1 cellular context compared by ENCODE assay signal in the genomic region with DNA sequence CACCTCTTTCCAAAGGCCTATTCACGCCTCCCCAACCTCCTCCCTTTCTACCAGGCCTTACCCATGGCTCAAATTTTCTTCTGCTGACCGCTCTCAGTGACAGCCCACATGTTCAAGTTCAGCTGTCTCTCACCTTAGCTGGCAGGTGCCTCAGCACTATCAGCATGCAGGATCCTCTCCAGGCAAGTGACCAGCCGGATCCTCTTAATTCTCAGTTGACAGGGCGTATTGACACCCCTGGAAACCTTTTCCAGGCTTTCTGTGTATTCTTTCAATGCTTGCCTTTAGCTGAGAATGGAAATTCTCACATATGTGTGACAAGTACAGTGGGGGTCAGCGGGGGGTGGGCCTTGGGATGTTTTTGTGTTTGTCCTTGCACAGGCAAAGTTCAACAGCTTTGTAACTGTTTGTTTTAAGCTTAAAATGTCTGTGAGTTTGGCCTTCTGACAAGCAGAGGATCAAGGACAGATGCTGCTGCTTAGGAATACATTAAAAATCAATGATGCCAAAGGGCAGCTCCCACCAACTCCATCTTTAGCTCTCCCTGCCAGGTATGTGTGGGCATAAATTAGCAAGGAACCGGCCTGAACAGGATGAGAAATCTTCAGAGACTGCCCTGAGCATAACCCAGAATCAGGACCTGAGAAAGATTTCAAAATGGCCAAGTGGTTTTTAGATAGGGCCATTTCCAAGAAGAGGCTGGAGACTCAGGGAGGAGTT.
TF ChIP-seq lines count a peak whose summit lies in the region.

No MANE protein-coding gene starts in this region.

TF ChIP-seq in HepG2, 621 proteins besides CTCF, POLR2A, EP300 and RAD21 (continued from another document and continues in another):
- TF ChIP-seq, protein P1, sequence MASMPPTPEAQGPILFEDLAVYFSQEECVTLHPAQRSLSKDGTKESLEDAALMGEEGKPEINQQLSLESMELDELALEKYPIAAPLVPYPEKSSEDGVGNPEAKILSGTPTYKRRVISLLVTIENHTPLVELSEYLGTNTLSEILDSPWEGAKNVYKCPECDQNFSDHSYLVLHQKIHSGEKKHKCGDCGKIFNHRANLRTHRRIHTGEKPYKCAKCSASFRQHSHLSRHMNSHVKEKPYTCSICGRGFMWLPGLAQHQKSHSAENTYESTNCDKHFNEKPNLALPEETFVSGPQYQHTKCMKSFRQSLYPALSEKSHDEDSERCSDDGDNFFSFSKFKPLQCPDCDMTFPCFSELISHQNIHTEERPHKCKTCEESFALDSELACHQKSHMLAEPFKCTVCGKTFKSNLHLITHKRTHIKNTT (CRISPR knock-in tag; IDR thresholded peaks at IDR 0.05), result no peak
- TF ChIP-seq ZNF484 (CRISPR knock-in tag; IDR thresholded peaks at IDR 0.05; ENCODE audit: borderline replicate concordance, low read depth) (no peak), RCOR2 (CRISPR knock-in tag; IDR thresholded peaks at IDR 0.05) (0 out of 2 replicates have a peak, but pooled peaks have one; percentile 65), KDM5A (IDR thresholded peaks at IDR 0.05; ENCODE audit: borderline replicate concordance, low read length) (peak; percentile 46; the same call in 1 of the 2 replicates), ZNF326 (CRISPR knock-in tag; IDR thresholded peaks at IDR 0.05; ENCODE audit: borderline replicate concordance) (no peak), ZFP37 (CRISPR knock-in tag; IDR thresholded peaks at IDR 0.05; ENCODE audit: borderline replicate concordance) (0 out of 2 replicates have a peak, but pooled peaks have one; percentile 32), HES4 (CRISPR knock-in tag; IDR thresholded peaks at IDR 0.05; ENCODE audit: borderline replicate concordance) (no peak), SOX5 (CRISPR knock-in tag; IDR thresholded peaks at IDR 0.05; ENCODE audit: borderline replicate concordance) (peak; percentile 91), REL (CRISPR knock-in tag; conservative IDR thresholded peaks at IDR 0.05) (peak; percentile 27; the same call in 1 of the 2 replicates), ZNF17 (CRISPR knock-in tag; IDR thresholded peaks at IDR 0.05) (no peak), NBN (conservative IDR thresholded peaks at IDR 0.05) (no peak), POLR2AphosphoS5 (IDR thresholded peaks at IDR 0.05; ENCODE audit: low read depth, low read length) (peak; percentile 64), FOXK1 (CRISPR knock-in tag; IDR thresholded peaks at IDR 0.05; ENCODE audit: borderline replicate concordance, low read depth) (peak; percentile 85; the same call in 1 of the 2 replicates), ZNF549 (CRISPR knock-in tag; IDR thresholded peaks at IDR 0.05) (no peak), ZNF737 (CRISPR knock-in tag; IDR thresholded peaks at IDR 0.05; ENCODE audit: borderline replicate concordance) (no peak), ZNF83 (CRISPR knock-in tag; IDR thresholded peaks at IDR 0.05; ENCODE audit: borderline replicate concordance) (0 out of 2 replicates have a peak, but pooled peaks have one; percentile 90), PCBP2 (optimal IDR thresholded peaks at IDR 0.05; ENCODE audit: low read depth, low read length, poor library complexity, severe bottlenecking) (no peak), MTA1 (CRISPR knock-in tag; IDR thresholded peaks at IDR 0.05; ENCODE audit: borderline replicate concordance) (peak; percentile 25; the same call in 1 of the 2 replicates), SNAPC2 (CRISPR knock-in tag; IDR thresholded peaks at IDR 0.05) (0 out of 2 replicates have a peak, but pooled peaks have one; percentile 21), XRCC5 (optimal IDR thresholded peaks at IDR 0.05; ENCODE audit: low read length) (peak; percentile 43), ZNF44 (CRISPR knock-in tag; IDR thresholded peaks at IDR 0.05) (0 out of 2 replicates have a peak, but pooled peaks have one; percentile 64), ZSCAN22 (CRISPR knock-in tag; IDR thresholded peaks at IDR 0.05) (0 out of 2 replicates have a peak, but pooled peaks have one; percentile 59), ZSCAN12 (CRISPR knock-in tag; IDR thresholded peaks at IDR 0.05) (no peak), KLF16 (CRISPR knock-in tag; IDR thresholded peaks at IDR 0.05) (peak in 1 of 2 experiments; percentile 66; a peak in 1 of 4 replicates), NFKBIZ (CRISPR knock-in tag; IDR thresholded peaks at IDR 0.05) (0 out of 2 replicates have a peak, but pooled peaks have one; percentile 28), YY1 (IDR thresholded peaks at IDR 0.05; ENCODE audit: insufficient read depth, insufficient replicate concordance, low read depth, low read length) (peak; percentile 53), TP53 (CRISPR knock-in tag; conservative IDR thresholded peaks at IDR 0.05) (peak; percentile 64; the same call in 1 of the 2 replicates), CEBPB (IDR thresholded peaks at IDR 0.05; ENCODE audit: borderline replicate concordance, low read depth, low read length) (no peak), CREB1 (IDR thresholded peaks at IDR 0.05) (no peak), CREB1 (CRISPR knock-in tag; IDR thresholded peaks at IDR 0.05) (peak; percentile 83), SOX13 (IDR thresholded peaks at IDR 0.05) (peak; percentile 86), SOX13 (CRISPR knock-in tag; conservative IDR thresholded peaks at IDR 0.05 in 1 of 2, IDR thresholded peaks at IDR 0.05 in 1 of 2) (peak in 1 of 2 experiments; percentile 87; a peak in 2 of 4 replicates), ZBTB3 (CRISPR knock-in tag; IDR thresholded peaks at IDR 0.05; ENCODE audit: borderline replicate concordance, low read depth) (0 out of 2 replicates have a peak, but pooled peaks have one; percentile 60)
- TF ChIP-seq, protein P2, sequence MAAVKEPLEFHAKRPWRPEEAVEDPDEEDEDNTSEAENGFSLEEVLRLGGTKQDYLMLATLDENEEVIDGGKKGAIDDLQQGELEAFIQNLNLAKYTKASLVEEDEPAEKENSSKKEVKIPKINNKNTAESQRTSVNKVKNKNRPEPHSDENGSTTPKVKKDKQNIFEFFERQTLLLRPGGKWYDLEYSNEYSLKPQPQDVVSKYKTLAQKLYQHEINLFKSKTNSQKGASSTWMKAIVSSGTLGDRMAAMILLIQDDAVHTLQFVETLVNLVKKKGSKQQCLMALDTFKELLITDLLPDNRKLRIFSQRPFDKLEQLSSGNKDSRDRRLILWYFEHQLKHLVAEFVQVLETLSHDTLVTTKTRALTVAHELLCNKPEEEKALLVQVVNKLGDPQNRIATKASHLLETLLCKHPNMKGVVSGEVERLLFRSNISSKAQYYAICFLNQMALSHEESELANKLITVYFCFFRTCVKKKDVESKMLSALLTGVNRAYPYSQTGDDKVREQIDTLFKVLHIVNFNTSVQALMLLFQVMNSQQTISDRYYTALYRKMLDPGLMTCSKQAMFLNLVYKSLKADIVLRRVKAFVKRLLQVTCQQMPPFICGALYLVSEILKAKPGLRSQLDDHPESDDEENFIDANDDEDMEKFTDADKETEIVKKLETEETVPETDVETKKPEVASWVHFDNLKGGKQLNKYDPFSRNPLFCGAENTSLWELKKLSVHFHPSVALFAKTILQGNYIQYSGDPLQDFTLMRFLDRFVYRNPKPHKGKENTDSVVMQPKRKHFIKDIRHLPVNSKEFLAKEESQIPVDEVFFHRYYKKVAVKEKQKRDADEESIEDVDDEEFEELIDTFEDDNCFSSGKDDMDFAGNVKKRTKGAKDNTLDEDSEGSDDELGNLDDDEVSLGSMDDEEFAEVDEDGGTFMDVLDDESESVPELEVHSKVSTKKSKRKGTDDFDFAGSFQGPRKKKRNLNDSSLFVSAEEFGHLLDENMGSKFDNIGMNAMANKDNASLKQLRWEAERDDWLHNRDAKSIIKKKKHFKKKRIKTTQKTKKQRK (IDR thresholded peaks at IDR 0.05; ENCODE audit: low read length), result no peak
- TF ChIP-seq, protein P3, sequence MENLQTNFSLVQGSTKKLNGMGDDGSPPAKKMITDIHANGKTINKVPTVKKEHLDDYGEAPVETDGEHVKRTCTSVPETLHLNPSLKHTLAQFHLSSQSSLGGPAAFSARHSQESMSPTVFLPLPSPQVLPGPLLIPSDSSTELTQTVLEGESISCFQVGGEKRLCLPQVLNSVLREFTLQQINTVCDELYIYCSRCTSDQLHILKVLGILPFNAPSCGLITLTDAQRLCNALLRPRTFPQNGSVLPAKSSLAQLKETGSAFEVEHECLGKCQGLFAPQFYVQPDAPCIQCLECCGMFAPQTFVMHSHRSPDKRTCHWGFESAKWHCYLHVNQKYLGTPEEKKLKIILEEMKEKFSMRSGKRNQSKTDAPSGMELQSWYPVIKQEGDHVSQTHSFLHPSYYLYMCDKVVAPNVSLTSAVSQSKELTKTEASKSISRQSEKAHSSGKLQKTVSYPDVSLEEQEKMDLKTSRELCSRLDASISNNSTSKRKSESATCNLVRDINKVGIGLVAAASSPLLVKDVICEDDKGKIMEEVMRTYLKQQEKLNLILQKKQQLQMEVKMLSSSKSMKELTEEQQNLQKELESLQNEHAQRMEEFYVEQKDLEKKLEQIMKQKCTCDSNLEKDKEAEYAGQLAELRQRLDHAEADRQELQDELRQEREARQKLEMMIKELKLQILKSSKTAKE (CRISPR knock-in tag; IDR thresholded peaks at IDR 0.05; ENCODE audit: borderline replicate concordance), result peak; percentile 94
- TF ChIP-seq, protein P4, sequence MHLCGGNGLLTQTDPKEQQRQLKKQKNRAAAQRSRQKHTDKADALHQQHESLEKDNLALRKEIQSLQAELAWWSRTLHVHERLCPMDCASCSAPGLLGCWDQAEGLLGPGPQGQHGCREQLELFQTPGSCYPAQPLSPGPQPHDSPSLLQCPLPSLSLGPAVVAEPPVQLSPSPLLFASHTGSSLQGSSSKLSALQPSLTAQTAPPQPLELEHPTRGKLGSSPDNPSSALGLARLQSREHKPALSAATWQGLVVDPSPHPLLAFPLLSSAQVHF (CRISPR knock-in tag; IDR thresholded peaks at IDR 0.05), result no peak
- TF ChIP-seq, protein P5, sequence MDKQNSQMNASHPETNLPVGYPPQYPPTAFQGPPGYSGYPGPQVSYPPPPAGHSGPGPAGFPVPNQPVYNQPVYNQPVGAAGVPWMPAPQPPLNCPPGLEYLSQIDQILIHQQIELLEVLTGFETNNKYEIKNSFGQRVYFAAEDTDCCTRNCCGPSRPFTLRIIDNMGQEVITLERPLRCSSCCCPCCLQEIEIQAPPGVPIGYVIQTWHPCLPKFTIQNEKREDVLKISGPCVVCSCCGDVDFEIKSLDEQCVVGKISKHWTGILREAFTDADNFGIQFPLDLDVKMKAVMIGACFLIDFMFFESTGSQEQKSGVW (CRISPR knock-in tag; IDR thresholded peaks at IDR 0.05; ENCODE audit: borderline replicate concordance), result no peak
- TF ChIP-seq, protein P6, sequence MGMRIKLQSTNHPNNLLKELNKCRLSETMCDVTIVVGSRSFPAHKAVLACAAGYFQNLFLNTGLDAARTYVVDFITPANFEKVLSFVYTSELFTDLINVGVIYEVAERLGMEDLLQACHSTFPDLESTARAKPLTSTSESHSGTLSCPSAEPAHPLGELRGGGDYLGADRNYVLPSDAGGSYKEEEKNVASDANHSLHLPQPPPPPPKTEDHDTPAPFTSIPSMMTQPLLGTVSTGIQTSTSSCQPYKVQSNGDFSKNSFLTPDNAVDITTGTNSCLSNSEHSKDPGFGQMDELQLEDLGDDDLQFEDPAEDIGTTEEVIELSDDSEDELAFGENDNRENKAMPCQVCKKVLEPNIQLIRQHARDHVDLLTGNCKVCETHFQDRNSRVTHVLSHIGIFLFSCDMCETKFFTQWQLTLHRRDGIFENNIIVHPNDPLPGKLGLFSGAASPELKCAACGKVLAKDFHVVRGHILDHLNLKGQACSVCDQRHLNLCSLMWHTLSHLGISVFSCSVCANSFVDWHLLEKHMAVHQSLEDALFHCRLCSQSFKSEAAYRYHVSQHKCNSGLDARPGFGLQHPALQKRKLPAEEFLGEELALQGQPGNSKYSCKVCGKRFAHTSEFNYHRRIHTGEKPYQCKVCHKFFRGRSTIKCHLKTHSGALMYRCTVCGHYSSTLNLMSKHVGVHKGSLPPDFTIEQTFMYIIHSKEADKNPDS (CRISPR knock-in tag; IDR thresholded peaks at IDR 0.05), result no peak
- TF ChIP-seq, protein P7, sequence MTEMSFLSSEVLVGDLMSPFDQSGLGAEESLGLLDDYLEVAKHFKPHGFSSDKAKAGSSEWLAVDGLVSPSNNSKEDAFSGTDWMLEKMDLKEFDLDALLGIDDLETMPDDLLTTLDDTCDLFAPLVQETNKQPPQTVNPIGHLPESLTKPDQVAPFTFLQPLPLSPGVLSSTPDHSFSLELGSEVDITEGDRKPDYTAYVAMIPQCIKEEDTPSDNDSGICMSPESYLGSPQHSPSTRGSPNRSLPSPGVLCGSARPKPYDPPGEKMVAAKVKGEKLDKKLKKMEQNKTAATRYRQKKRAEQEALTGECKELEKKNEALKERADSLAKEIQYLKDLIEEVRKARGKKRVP (CRISPR knock-in tag; IDR thresholded peaks at IDR 0.05), result peak in 1 of 2 experiments; percentile 66; a peak in 2 of 4 replicates
- TF ChIP-seq, protein P8, sequence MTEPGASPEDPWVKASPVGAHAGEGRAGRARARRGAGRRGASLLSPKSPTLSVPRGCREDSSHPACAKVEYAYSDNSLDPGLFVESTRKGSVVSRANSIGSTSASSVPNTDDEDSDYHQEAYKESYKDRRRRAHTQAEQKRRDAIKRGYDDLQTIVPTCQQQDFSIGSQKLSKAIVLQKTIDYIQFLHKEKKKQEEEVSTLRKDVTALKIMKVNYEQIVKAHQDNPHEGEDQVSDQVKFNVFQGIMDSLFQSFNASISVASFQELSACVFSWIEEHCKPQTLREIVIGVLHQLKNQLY (CRISPR knock-in tag; IDR thresholded peaks at IDR 0.05), result peak; percentile 76
- TF ChIP-seq, protein P9, sequence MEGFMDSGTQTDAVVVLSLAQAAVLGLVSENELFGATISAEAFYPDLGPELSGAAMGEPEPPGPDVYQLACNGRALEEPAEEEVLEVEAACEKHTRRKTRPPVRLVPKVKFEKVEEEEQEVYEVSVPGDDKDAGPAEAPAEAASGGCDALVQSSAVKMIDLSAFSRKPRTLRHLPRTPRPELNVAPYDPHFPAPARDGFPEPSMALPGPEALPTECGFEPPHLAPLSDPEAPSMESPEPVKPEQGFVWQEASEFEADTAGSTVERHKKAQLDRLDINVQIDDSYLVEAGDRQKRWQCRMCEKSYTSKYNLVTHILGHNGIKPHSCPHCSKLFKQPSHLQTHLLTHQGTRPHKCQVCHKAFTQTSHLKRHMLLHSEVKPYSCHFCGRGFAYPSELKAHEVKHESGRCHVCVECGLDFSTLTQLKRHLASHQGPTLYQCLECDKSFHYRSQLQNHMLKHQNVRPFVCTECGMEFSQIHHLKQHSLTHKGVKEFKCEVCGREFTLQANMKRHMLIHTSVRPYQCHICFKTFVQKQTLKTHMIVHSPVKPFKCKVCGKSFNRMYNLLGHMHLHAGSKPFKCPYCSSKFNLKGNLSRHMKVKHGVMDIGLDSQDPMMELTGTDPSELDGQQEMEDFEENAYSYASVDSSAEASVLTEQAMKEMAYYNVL (CRISPR knock-in tag; IDR thresholded peaks at IDR 0.05; ENCODE audit: borderline replicate concordance), result peak; percentile 71; the same call in 1 of the 2 replicates
- TF ChIP-seq, protein P10, sequence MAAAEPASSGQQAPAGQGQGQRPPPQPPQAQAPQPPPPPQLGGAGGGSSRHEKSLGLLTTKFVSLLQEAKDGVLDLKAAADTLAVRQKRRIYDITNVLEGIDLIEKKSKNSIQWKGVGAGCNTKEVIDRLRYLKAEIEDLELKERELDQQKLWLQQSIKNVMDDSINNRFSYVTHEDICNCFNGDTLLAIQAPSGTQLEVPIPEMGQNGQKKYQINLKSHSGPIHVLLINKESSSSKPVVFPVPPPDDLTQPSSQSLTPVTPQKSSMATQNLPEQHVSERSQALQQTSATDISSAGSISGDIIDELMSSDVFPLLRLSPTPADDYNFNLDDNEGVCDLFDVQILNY (CRISPR knock-in tag; conservative IDR thresholded peaks at IDR 0.05), result no peak
- TF ChIP-seq, protein P11, sequence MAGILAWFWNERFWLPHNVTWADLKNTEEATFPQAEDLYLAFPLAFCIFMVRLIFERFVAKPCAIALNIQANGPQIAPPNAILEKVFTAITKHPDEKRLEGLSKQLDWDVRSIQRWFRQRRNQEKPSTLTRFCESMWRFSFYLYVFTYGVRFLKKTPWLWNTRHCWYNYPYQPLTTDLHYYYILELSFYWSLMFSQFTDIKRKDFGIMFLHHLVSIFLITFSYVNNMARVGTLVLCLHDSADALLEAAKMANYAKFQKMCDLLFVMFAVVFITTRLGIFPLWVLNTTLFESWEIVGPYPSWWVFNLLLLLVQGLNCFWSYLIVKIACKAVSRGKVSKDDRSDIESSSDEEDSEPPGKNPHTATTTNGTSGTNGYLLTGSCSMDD (CRISPR knock-in tag; IDR thresholded peaks at IDR 0.05), result no peak
